In genomic region chr7:155009570-155010157, GRCh38 we compare ENCODE assay signal across 8 cellular contexts. TPM values are rescaled to one million over a fixed set of nuclear protein-coding genes. Genes with fewer than 3 reads are reported as not detected.
DNase-seq lines count a peak whose midpoint lies in the region; ATAC-seq and TF ChIP-seq lines count a peak whose summit lies in the region.

No MANE protein-coding gene starts in this region.

- POLR2A ChIA-PET in WTC11 (lab: Charles Lee): no interaction called here

- no peak for TF ChIP-seq POLR2A in GM18505 (IDR thresholded peaks at IDR 0.05; ENCODE audit: borderline replicate concordance, extremely low read depth, insufficient read depth, insufficient read length)

- CTCF ChIA-PET in WTC11 (lab: Charles Lee): interaction anchor here (0.7 to 4.4 kb wide), 6 partner anchors 11 to 95 kb away, joined by 3 to 36 read pairs (median 5); no protein-coding TSS in a partner anchor

- TF ChIP-seq CTCF in WTC11 (IDR thresholded peaks at IDR 0.05): no peak

- no peaks in the 10 kb centered on the region for H3K9me3 Mint-ChIP-seq in WTC11

- peaks cover 14% of the 10 kb centered on the region for H3K4me1 Mint-ChIP-seq in WTC11

- no peak overlapping the region for H3K4me3 Mint-ChIP-seq in WTC11

- ATAC-seq in HG02884 (IDR thresholded peaks at IDR 0.05; ENCODE audit: unreplicated experiment) (peak; percentile 58), WTC11 (peak; percentile 68), HG03045 (IDR thresholded peaks at IDR 0.05; ENCODE audit: unreplicated experiment) (no peak), GM18505 (IDR thresholded peaks at IDR 0.05; ENCODE audit: unreplicated experiment) (no peak)

- no peaks in the 10 kb centered on the region for H3K27me3 Mint-ChIP-seq in WTC11 (ENCODE audit: low read depth)

- H3K36me3 Mint-ChIP-seq in WTC11: no peaks in the 10 kb centered on the region; the same call in 1 of the 2 replicates

- H3K27ac Mint-ChIP-seq in WTC11: no peak overlapping the region

- DNase-seq in EH (ENCODE audit: low read depth) (peak; percentile 4), WTC11 (ENCODE audit: low spot score) (peak; percentile 45), kidney tubule cell (ENCODE audit: low spot score) (peak; percentile 25), NCI-H187 treated with DMSO at 0.1 percent for 48 hours (lab: John Stamatoyannopoulos, UW) (no peak), NCI-H2029 (lab: John Stamatoyannopoulos, UW) (no peak)

TF ChIP-seq in WTC11, 78 proteins besides CTCF, POLR2A, EP300 and RAD21:
- TF ChIP-seq RELA (CRISPR knock-in tag; IDR thresholded peaks at IDR 0.05; ENCODE audit: borderline replicate concordance): no peak
- no peak for TF ChIP-seq TEAD1 (CRISPR knock-in tag; IDR thresholded peaks at IDR 0.05)

RNA-seq across cellular contexts. Expression of gene PAXIP1, which starts 6.7 kb away (rescaled TPM):
- total RNA-seq in WTC11 (2021): 29.4 to 34.1 TPM (median 32.6 TPM) in 3 replicates

Comparison
In these comparisons a context has a peak if more than half of its experiments do, and no peak if none do; other contexts are left out.
1. DNase-seq: peak in EH (single experiment), WTC11 (single experiment) and kidney tubule cell (single experiment); none in NCI-H187 treated with DMSO at 0.1 percent for 48 hours (single experiment) and NCI-H2029 (single experiment).
2. ATAC-seq: peak in HG02884 (single experiment) and WTC11 (single experiment); none in HG03045 (single experiment) and GM18505 (single experiment).